Comparison of ENCODE assay signal across 1 cellular context in genomic region chr5:136007271-136007670, GRCh38.
TF ChIP-seq lines count a peak whose summit lies in the region.

No MANE protein-coding gene starts in this region.

TF ChIP-seq in GM23338, 12 proteins besides CTCF, POLR2A, EP300 and RAD21 (continued from another document):
- TF ChIP-seq ZNF462 (CRISPR knock-in tag; IDR thresholded peaks at IDR 0.05) (no peak), CREB1 (CRISPR knock-in tag; IDR thresholded peaks at IDR 0.05; ENCODE audit: low read depth) (no peak), STAT1 (IDR thresholded peaks at IDR 0.05; ENCODE audit: unreplicated experiment) (no peak), POLR2AphosphoS5 (IDR thresholded peaks at IDR 0.05; ENCODE audit: low read depth) (no peak), ZNF331 (CRISPR knock-in tag; IDR thresholded peaks at IDR 0.05; ENCODE audit: low read depth) (no peak), EZH2phosphoT487 (IDR thresholded peaks at IDR 0.05; ENCODE audit: unreplicated experiment) (no peak), ZNF114 (CRISPR knock-in tag; IDR thresholded peaks at IDR 0.05) (no peak), JUNB (IDR thresholded peaks at IDR 0.05; ENCODE audit: unreplicated experiment) (no peak)
- TF ChIP-seq, protein P1, sequence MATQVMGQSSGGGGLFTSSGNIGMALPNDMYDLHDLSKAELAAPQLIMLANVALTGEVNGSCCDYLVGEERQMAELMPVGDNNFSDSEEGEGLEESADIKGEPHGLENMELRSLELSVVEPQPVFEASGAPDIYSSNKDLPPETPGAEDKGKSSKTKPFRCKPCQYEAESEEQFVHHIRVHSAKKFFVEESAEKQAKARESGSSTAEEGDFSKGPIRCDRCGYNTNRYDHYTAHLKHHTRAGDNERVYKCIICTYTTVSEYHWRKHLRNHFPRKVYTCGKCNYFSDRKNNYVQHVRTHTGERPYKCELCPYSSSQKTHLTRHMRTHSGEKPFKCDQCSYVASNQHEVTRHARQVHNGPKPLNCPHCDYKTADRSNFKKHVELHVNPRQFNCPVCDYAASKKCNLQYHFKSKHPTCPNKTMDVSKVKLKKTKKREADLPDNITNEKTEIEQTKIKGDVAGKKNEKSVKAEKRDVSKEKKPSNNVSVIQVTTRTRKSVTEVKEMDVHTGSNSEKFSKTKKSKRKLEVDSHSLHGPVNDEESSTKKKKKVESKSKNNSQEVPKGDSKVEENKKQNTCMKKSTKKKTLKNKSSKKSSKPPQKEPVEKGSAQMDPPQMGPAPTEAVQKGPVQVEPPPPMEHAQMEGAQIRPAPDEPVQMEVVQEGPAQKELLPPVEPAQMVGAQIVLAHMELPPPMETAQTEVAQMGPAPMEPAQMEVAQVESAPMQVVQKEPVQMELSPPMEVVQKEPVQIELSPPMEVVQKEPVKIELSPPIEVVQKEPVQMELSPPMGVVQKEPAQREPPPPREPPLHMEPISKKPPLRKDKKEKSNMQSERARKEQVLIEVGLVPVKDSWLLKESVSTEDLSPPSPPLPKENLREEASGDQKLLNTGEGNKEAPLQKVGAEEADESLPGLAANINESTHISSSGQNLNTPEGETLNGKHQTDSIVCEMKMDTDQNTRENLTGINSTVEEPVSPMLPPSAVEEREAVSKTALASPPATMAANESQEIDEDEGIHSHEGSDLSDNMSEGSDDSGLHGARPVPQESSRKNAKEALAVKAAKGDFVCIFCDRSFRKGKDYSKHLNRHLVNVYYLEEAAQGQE (IDR thresholded peaks at IDR 0.05; ENCODE audit: unreplicated experiment) = no peak
TF ChIP-seq in GM23338: peak in this region for 0.
